Comparison of ENCODE assay signal across 26 cellular contexts in genomic region chr4:83625807-83626206, GRCh38.
"Had no signal": no experiment of that assay in that cellular context is flagged by ENCODE, and none has a peak within 500 bp of the region (broad histone marks: within the 10 kb centered on the region; RNA-seq: fewer than 3 reads in every experiment).

No MANE protein-coding gene starts in this region.

- H3K9ac ChIP-seq: SK-N-SH had no signal

- H3K36me3 ChIP-seq: breast epithelium, lower lobe of right lung, prostate gland, right lobe of liver, stomach, upper lobe of left lung had no signal

- H3K4me3 ChIP-seq: breast epithelium, coronary artery, lower lobe of right lung, prostate gland, right lobe of liver, smooth muscle cell, stomach, testis, upper lobe of left lung had no signal

- DNase-seq: activated CD4-positive, alpha-beta memory T cell treated with anti-CD3 and anti-CD28 coated beads for 36 hours; activated CD4-positive, alpha-beta T cell treated with anti-CD3 and anti-CD28 coated beads for 48 hours; activated effector memory CD4-positive, alpha-beta T cell treated with Interleukin-2 at 50 U/mL for 16 hours; activated naive CD4-positive, alpha-beta T cell treated with anti-CD3 and anti-CD28 coated beads for 36 hours; activated naive CD8-positive, alpha-beta T cell treated with anti-CD3 and anti-CD28 coated beads, Interleukin-2, amount 10 ng/mL, durations not matched to agents 7 days and 5 days; activated T-cell treated with anti-CD3 and anti-CD28 coated beads, Interleukin-2, amount 50 U/mL, for 48 hours; amniotic stem cell; cerebellar nuclear complex; endodermal cell; foreskin fibroblast; left colon; lower lobe of right lung; naive thymus-derived CD8-positive, alpha-beta T cell; right lobe of liver; SK-N-SH; stimulated activated CD4-positive, alpha-beta T cell treated with anti-CD3 and anti-CD28 coated beads, Interleukin-15, amount 100 ng/mL, for 24 hours; stomach; T-helper 2 cell; testis; upper lobe of left lung had no signal

- H3K9me3 ChIP-seq: prostate gland, testis had no signal

- FAIRE-seq: islet of Langerhans had no signal

- H3K27ac ChIP-seq: breast epithelium, coronary artery, lower lobe of right lung, prostate gland, right lobe of liver, testis, upper lobe of left lung had no signal

- ATAC-seq: left colon; lower lobe of right lung; naive thymus-derived CD8-positive, alpha-beta T cell; stimulated activated memory B cell treated with anti-CD40 and anti-IgM and Interleukin-4, amounts not matched to agents 10 μg/mL and 1 μg/mL and 100 μg/mL, for 72 hours had no signal

- H3K4me1 ChIP-seq: breast epithelium, prostate gland, right lobe of liver had no signal

- H3K27me3 ChIP-seq: breast epithelium, right lobe of liver, stomach, testis, upper lobe of left lung had no signal
